Comparison of ENCODE assay signal across 1 cellular context in the genomic region with DNA sequence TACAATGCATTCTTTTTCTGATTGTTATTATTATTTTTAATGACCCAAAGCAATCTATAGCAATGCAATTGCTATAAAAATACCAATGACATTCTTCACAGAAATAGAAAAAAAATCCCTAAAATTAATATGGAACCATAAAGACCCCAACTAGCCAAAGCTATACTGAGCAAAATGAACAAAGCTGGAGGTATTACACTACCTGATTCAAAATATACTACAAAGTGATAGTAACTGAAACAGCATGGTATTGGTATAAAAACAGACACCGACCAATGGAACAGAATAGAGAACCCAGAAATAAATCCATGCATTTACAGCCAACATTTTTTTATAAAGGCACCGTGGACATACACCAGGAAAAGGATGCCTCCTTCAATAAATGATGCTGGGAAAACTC.
TF ChIP-seq lines count a peak whose summit lies in the region.

No MANE protein-coding gene starts in this region.

TF ChIP-seq in A549, 52 proteins besides CTCF, POLR2A, EP300 and RAD21 (continued from another document):
- TF ChIP-seq, protein P1, sequence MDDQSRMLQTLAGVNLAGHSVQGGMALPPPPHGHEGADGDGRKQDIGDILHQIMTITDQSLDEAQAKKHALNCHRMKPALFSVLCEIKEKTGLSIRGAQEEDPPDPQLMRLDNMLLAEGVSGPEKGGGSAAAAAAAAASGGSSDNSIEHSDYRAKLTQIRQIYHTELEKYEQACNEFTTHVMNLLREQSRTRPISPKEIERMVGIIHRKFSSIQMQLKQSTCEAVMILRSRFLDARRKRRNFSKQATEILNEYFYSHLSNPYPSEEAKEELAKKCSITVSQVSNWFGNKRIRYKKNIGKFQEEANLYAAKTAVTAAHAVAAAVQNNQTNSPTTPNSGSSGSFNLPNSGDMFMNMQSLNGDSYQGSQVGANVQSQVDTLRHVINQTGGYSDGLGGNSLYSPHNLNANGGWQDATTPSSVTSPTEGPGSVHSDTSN (IDR thresholded peaks at IDR 0.05), result no peak
- TF ChIP-seq POLR2AphosphoS2 (conservative IDR thresholded peaks at IDR 0.05; ENCODE audit: low read length), result no peak
- no peak for TF ChIP-seq HOXB5 (CRISPR knock-in tag; IDR thresholded peaks at IDR 0.05)
- TF ChIP-seq ZC3H11A (IDR thresholded peaks at IDR 0.05), result no peak
- TF ChIP-seq TFCP2L1 (CRISPR knock-in tag; IDR thresholded peaks at IDR 0.05), result no peak
